In the genomic region with DNA sequence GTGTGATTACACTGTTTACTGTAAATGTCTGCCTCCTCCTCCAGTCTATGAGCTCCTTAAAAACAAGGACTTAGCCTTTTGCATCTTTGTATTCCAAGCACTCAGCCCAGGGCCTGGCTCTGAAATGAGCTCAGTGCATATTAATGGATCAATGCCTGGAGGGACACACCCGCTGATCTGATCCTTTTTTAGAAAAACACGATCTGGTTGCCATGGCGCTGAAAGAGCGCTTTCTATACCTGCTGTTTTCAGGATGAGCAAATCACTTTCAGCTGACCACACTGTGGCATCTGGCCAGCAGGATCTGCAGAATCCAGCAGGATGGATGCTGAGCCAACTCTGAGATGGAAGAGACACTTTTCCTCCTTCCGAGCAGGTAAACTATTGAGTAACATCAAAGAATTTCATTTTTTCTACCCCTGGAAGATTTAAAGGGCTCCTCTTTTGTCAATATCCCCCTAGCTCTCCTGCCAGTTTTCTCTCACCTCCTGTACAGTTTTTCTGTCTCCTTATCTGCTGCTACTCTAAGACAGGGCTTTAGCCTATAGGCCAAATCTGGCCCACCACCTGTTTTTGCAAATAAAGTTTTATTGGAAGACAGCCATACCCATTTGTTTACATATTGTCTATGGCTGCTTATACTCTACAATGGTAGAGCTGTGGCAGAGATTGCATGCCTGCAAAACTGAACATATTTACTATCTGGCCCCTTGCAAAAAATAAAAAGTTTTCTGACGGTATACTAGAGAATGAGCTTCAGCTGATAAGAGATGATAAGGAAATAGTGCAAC, we compare ENCODE assay signal across 1 cellular context.
TF ChIP-seq lines count a peak whose summit lies in the region.

No MANE protein-coding gene starts in this region.

TF ChIP-seq in K562, 482 proteins besides CTCF, POLR2A, EP300 and RAD21 (continued from another document):
- TF ChIP-seq, protein P1, sequence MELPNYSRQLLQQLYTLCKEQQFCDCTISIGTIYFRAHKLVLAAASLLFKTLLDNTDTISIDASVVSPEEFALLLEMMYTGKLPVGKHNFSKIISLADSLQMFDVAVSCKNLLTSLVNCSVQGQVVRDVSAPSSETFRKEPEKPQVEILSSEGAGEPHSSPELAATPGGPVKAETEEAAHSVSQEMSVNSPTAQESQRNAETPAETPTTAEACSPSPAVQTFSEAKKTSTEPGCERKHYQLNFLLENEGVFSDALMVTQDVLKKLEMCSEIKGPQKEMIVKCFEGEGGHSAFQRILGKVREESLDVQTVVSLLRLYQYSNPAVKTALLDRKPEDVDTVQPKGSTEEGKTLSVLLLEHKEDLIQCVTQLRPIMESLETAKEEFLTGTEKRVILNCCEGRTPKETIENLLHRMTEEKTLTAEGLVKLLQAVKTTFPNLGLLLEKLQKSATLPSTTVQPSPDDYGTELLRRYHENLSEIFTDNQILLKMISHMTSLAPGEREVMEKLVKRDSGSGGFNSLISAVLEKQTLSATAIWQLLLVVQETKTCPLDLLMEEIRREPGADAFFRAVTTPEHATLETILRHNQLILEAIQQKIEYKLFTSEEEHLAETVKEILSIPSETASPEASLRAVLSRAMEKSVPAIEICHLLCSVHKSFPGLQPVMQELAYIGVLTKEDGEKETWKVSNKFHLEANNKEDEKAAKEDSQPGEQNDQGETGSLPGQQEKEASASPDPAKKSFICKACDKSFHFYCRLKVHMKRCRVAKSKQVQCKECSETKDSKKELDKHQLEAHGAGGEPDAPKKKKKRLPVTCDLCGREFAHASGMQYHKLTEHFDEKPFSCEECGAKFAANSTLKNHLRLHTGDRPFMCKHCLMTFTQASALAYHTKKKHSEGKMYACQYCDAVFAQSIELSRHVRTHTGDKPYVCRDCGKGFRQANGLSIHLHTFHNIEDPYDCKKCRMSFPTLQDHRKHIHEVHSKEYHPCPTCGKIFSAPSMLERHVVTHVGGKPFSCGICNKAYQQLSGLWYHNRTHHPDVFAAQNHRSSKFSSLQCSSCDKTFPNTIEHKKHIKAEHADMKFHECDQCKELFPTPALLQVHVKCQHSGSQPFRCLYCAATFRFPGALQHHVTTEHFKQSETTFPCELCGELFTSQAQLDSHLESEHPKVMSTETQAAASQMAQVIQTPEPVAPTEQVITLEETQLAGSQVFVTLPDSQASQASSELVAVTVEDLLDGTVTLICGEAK (IDR thresholded peaks at IDR 0.05) = peak; percentile 90
- TF ChIP-seq, protein P1 (CRISPR knock-in tag; IDR thresholded peaks at IDR 0.05) = peak; percentile 67
- TF ChIP-seq PTRF (tag; IDR thresholded peaks at IDR 0.05) (no peak), GTF2B (IDR thresholded peaks at IDR 0.05; ENCODE audit: extremely low read depth, insufficient read length) (no peak)
TF ChIP-seq in K562: peak in this region for 2.
